Comparison of ENCODE assay signal across 12 cellular contexts in the genomic region with DNA sequence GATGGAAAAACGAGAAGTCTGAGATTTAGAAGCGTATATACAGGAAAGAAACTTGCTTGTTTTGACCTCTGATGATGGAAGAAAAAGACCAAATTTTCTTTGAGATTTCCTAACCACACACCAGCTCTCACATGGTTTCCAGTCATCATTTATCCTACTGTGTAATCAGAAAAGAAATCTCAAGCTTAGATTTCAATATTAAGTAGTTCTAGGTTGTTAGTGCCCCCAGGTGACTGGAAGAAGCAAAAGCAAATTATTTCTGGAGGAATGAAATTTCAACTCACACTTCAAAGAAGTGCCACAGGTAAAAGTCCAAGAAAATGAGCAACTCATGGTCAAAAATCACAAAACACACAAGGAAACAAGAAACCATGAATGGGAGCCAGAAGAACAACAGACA. TPM values are rescaled to one million over a fixed set of nuclear protein-coding genes. Genes with fewer than 3 reads are reported as not detected.
A peak's percentile ranks its signal among the peaks of the same experiment; 100 is the strongest.
DNase-seq lines count a peak whose midpoint lies in the region; ATAC-seq and TF ChIP-seq lines count a peak whose summit lies in the region.
"Had no signal": no experiment of that assay in that cellular context is flagged by ENCODE, and none has a peak within 500 bp of the region (broad histone marks: within the 10 kb centered on the region; RNA-seq: fewer than 3 reads in every experiment).

No MANE protein-coding gene starts in this region.

- H3K36me3 Mint-ChIP-seq in osteocyte (ENCODE audit: unreplicated experiment) (no peaks in the 10 kb centered on the region), progenitor cell of endocrine pancreas (ENCODE audit: insufficient read depth) (no peaks in the 10 kb centered on the region)

- no peaks in the 10 kb centered on the region for H3K79me2 ChIP-seq in OCI-LY7 (ENCODE audit: insufficient read depth, low read depth, low read length)

- H3K4me3 Mint-ChIP-seq in osteocyte (ENCODE audit: unreplicated experiment), result no peak overlapping the region
- no peak overlapping the region for H3K4me3 Mint-ChIP-seq in progenitor cell of endocrine pancreas (ENCODE audit: low read depth)
- H3K4me3 Mint-ChIP-seq: T-helper 2 cell treated with Interferon-gamma antibody and Interleukin-4, amounts not matched to agents 5 μg/mL and 100 μg/mL, for 36 hours had no signal

- ATAC-seq in GM18519 (IDR thresholded peaks at IDR 0.05; ENCODE audit: low FRiP score, unreplicated experiment) (no peak), HG02840 (IDR thresholded peaks at IDR 0.05; ENCODE audit: low FRiP score, unreplicated experiment) (no peak), HG02759 (IDR thresholded peaks at IDR 0.05; ENCODE audit: unreplicated experiment) (no peak)

- CTCF ChIA-PET in GM10248 (lab: Yijun Ruan, JAX) (interaction anchor here (1.2 to 4.9 kb wide), 4 partner anchors 14 to 39 kb away, joined by 3 to 23 read pairs (median 4); no protein-coding TSS in a partner anchor), OCI-LY7 (lab: Charles Lee; ENCODE audit: unreplicated experiment) (no interaction called here)

- no peaks in the 10 kb centered on the region for H3K4me1 ChIP-seq in OCI-LY7 (ENCODE audit: insufficient read depth, low read length, poor library complexity, severe bottlenecking)

- H3K36me3 ChIP-seq in OCI-LY7 (ENCODE audit: insufficient read depth, low read length), result no peaks in the 10 kb centered on the region

- no peaks in the 10 kb centered on the region for H3K9me2 ChIP-seq in OCI-LY7 (ENCODE audit: insufficient read depth, low read length)

- H3K27ac ChIP-seq in OCI-LY7 (ENCODE audit: low read depth, low read length, poor library complexity, severe bottlenecking), result no peak overlapping the region

- intact Hi-C loops in OCI-LY7 (cut with micrococcal nuclease; ENCODE audit: unreplicated experiment), result loop anchor here (10.0 kb wide), 1 partner anchor 147 kb away; a partner anchor contains a TSS

- POLR2A ChIA-PET in GM10248 (lab: Yijun Ruan, JAX), result no interaction called here
- POLR2A ChIA-PET in OCI-LY7 (lab: Charles Lee), result no interaction called here

- H3K4me2 ChIP-seq in OCI-LY7 (ENCODE audit: low read length), result no peak overlapping the region

- no TSS peak for BruUV-seq in OCI-LY7 (replicated peaks; lab: Mats Ljungman, UMichigan)

- TF ChIP-seq CTCF in GM10248 (IDR thresholded peaks at IDR 0.05; ENCODE audit: control extremely low read depth, extremely low read depth, low read depth, missing control alignments) (peak; percentile 14), OCI-LY7 (conservative IDR thresholded peaks at IDR 0.05; ENCODE audit: low read length) (peak; percentile 62), osteocyte (IDR thresholded peaks at IDR 0.05) (peak; percentile 20), progenitor cell of endocrine pancreas (IDR thresholded peaks at IDR 0.05; ENCODE audit: unreplicated experiment) (no peak)

- H3K4me3 ChIP-seq in OCI-LY7 (ENCODE audit: low read depth, low read length, poor library complexity, severe bottlenecking), result no peak overlapping the region

- no peaks in the 10 kb centered on the region for H3K9me3 ChIP-seq in OCI-LY7 (ENCODE audit: low read length)

- no peak overlapping the region for H2AFZ ChIP-seq in OCI-LY7 (ENCODE audit: low read length)

- DNase-seq in GM10248 (ENCODE audit: extremely low spot score), result no peak
- DNase-seq in OCI-LY7 (ENCODE audit: low spot score), result no peak
- DNase-seq in dermis blood vessel endothelial cell, result peak; percentile 29
- DNase-seq in osteocyte (ENCODE audit: extremely low spot score, unreplicated experiment), result no peak
- no peak for DNase-seq in progenitor cell of endocrine pancreas (ENCODE audit: low spot score, unreplicated experiment)
- DNase-seq: amniotic stem cell, DMS153, NCI-H2029 had no signal

- H3K27ac Mint-ChIP-seq in osteocyte (ENCODE audit: unreplicated experiment) (no peak overlapping the region), progenitor cell of endocrine pancreas (no peak overlapping the region)
- H3K27ac Mint-ChIP-seq: T-helper 2 cell treated with Interferon-gamma antibody and Interleukin-4, amounts not matched to agents 5 μg/mL and 100 μg/mL, for 36 hours had no signal

- no peaks in the 10 kb centered on the region for H4K20me1 ChIP-seq in OCI-LY7 (ENCODE audit: insufficient read depth, low read length)

- H3K9me3 Mint-ChIP-seq in osteocyte (ENCODE audit: unreplicated experiment) (no peaks in the 10 kb centered on the region), progenitor cell of endocrine pancreas (ENCODE audit: low read depth) (no peaks in the 10 kb centered on the region)
- H3K9me3 Mint-ChIP-seq: T-helper 2 cell treated with Interferon-gamma antibody and Interleukin-4, amounts not matched to agents 5 μg/mL and 100 μg/mL, for 36 hours had no signal

- H3K4me1 Mint-ChIP-seq in osteocyte (ENCODE audit: unreplicated experiment) (no peaks in the 10 kb centered on the region), progenitor cell of endocrine pancreas (ENCODE audit: low read depth) (no peaks in the 10 kb centered on the region)

- peaks cover 20% of the 10 kb centered on the region for H3K27me3 Mint-ChIP-seq in osteocyte (ENCODE audit: unreplicated experiment)
- peaks cover 24% of the 10 kb centered on the region for H3K27me3 Mint-ChIP-seq in progenitor cell of endocrine pancreas

RNA-seq across cellular contexts. Expression of a gene that starts 51.8 kb away (rescaled TPM):
- 4.4 and 10.0 TPM in 2 replicates for total RNA-seq in OCI-LY7 (2014; rRNA removed; shearing (Covaris generic))
- total RNA-seq in OCI-LY7 (2022) (46.4 and 62.9 TPM in 2 replicates), dermis blood vessel endothelial cell (7.6 and 10.6 TPM in 2 replicates), osteocyte (52.9 and 53.7 TPM in 2 replicates), progenitor cell of endocrine pancreas (110 and 117 TPM in 2 replicates)
